22 cellular contexts compared by ENCODE assay signal in genomic region chr7:150980663-150981062, GRCh38. TPM values are rescaled to one million over a fixed set of nuclear protein-coding genes. Genes with fewer than 3 reads are reported as not detected.
DNase-seq lines count a peak whose midpoint lies in the region; ATAC-seq and TF ChIP-seq lines count a peak whose summit lies in the region.
"Had no signal": no experiment of that assay in that cellular context is flagged by ENCODE, and none has a peak within 500 bp of the region (broad histone marks: within the 10 kb centered on the region; RNA-seq: fewer than 3 reads in every experiment).

No MANE protein-coding gene starts in this region.

- H3K4me3 Mint-ChIP-seq in brain = peak overlapping the region; percentile 11 to 58 (median 49)
- H3K4me3 Mint-ChIP-seq: activated CD4-positive, alpha-beta T cell treated with anti-CD3 and anti-CD28 coated beads, Interleukin-2, amount 10 ng/mL, durations not matched to agents 24 days and 14 days; activated naive CD8-positive, alpha-beta T cell treated with anti-CD3 and anti-CD28 coated beads, Interleukin-2, amount 50 U/mL, for 24 hours; HFFc6; stimulated activated naive CD8-positive, alpha-beta T cell treated with anti-CD3 and anti-CD28 coated beads, Interleukin-15, Interleukin-2, amounts not matched to agents 100 ng/mL and 50 ng/mL, for 24 hours had no signal

- no peak overlapping the region for H3K9ac ChIP-seq in parathyroid adenoma
- H3K9ac ChIP-seq: BLaER1 treated with 17β-estradiol and CSF1 and Interleukin-3, amounts not matched to agents 10 nM and 100 nM had no signal

- peaks cover 25% of the 10 kb centered on the region for H3K4me1 ChIP-seq in parathyroid adenoma

- DNase-seq in NCI-H187 (lab: John Stamatoyannopoulos, UW) (peak; percentile 10 to 30), NCI-H187 treated with DMSO at 0.1 percent for 48 hours (lab: John Stamatoyannopoulos, UW) (no peak), H7 (peak; percentile 72), ureter (ENCODE audit: low spot score) (no peak), SW 1271 (lab: John Stamatoyannopoulos, UW) (no peak)
- DNase-seq: activated CD4-positive, alpha-beta T cell treated with anti-CD3 and anti-CD28 coated beads, Interleukin-2, amount 10 ng/mL, durations not matched to agents 24 days and 14 days; activated effector memory CD4-positive, alpha-beta T cell treated with Interleukin-2 at 50 U/mL for 16 hours; activated naive CD8-positive, alpha-beta T cell treated with anti-CD3 and anti-CD28 coated beads, Interleukin-2, amount 50 U/mL, for 24 hours; HFFc6; hippocampal formation; kidney; naive B cell; upper lobe of right lung had no signal

- no peaks in the 10 kb centered on the region for H3K9me3 ChIP-seq in parathyroid adenoma (ENCODE audit: control insufficient read depth, low read length)
- H3K9me3 ChIP-seq: A549; BLaER1 treated with 17β-estradiol and CSF1 and Interleukin-3, amounts not matched to agents 10 nM and 100 nM; upper lobe of right lung had no signal

- H3K36me3 ChIP-seq in H7 (replicated peaks; ENCODE audit: control insufficient read depth, insufficient read depth, low read length) (no peaks in the 10 kb centered on the region), parathyroid adenoma (ENCODE audit: control insufficient read depth, insufficient read depth, low read length) (no peaks in the 10 kb centered on the region)
- H3K36me3 ChIP-seq: BLaER1 treated with 17β-estradiol and CSF1 and Interleukin-3, amounts not matched to agents 10 nM and 100 nM; upper lobe of right lung had no signal

- peak overlapping the region in 4 of 5 experiments; percentile 13 to 99 (median 58) for H3K27ac Mint-ChIP-seq in brain
- H3K27ac Mint-ChIP-seq: activated CD4-positive, alpha-beta T cell treated with anti-CD3 and anti-CD28 coated beads, Interleukin-2, amount 10 ng/mL, durations not matched to agents 24 days and 14 days; activated naive CD8-positive, alpha-beta T cell treated with anti-CD3 and anti-CD28 coated beads, Interleukin-2, amount 50 U/mL, for 24 hours; HFFc6; stimulated activated naive CD8-positive, alpha-beta T cell treated with anti-CD3 and anti-CD28 coated beads, Interleukin-15, Interleukin-2, amounts not matched to agents 100 ng/mL and 50 ng/mL, for 24 hours had no signal

- H3K27ac ChIP-seq in parathyroid adenoma = peak overlapping the region; percentile 95
- H3K27ac ChIP-seq: A549; BLaER1 treated with 17β-estradiol and CSF1 and Interleukin-3, amounts not matched to agents 10 nM and 100 nM; upper lobe of right lung had no signal

- H3K79me2 ChIP-seq in parathyroid adenoma = no peaks in the 10 kb centered on the region

- no peak overlapping the region for H2AFZ ChIP-seq in parathyroid adenoma

- peaks cover 59% of the 10 kb centered on the region for H3K4me1 Mint-ChIP-seq in brain

- peaks cover 31% of the 10 kb centered on the region for H3K27me3 Mint-ChIP-seq in brain

- H3K4me3 ChIP-seq in H7 (ENCODE audit: insufficient read depth, low read depth, low read length) (no peak overlapping the region), parathyroid adenoma (ENCODE audit: low read depth, low read length) (no peak overlapping the region)
- H3K4me3 ChIP-seq: A549; BLaER1 treated with 17β-estradiol and CSF1 and Interleukin-3, amounts not matched to agents 10 nM and 100 nM; upper lobe of right lung had no signal

- H3K36me3 Mint-ChIP-seq in brain = no peaks in the 10 kb centered on the region

- H3K4me2 ChIP-seq in parathyroid adenoma (ENCODE audit: low read length) = no peak overlapping the region
- H3K4me2 ChIP-seq: A549 had no signal

- no peak for ATAC-seq in activated CD4-positive, CD25-positive, alpha-beta regulatory T cell treated with anti-CD3 and anti-CD28 coated beads, Interleukin-2, amount 50 U/mL, for 24 hours
- ATAC-seq: activated naive CD8-positive, alpha-beta T cell treated with anti-CD3 and anti-CD28 coated beads, Interleukin-2, amount 50 U/mL, for 24 hours; upper lobe of right lung had no signal

- peaks cover 0 to 11% (median 0%) of the 10 kb centered on the region in 5 experiments for H3K9me3 Mint-ChIP-seq in brain
- H3K9me3 Mint-ChIP-seq: activated naive CD8-positive, alpha-beta T cell treated with anti-CD3 and anti-CD28 coated beads, Interleukin-2, amount 50 U/mL, for 24 hours; HFFc6; stimulated activated naive CD8-positive, alpha-beta T cell treated with anti-CD3 and anti-CD28 coated beads, Interleukin-15, Interleukin-2, amounts not matched to agents 100 ng/mL and 50 ng/mL, for 24 hours had no signal

- H3K27me3 ChIP-seq in H7 (ENCODE audit: control insufficient read depth, insufficient read depth, low read length) = peaks cover 41% of the 10 kb centered on the region
- no peaks in the 10 kb centered on the region for H3K27me3 ChIP-seq in parathyroid adenoma (ENCODE audit: control insufficient read depth, insufficient read depth, low read length)

- TF ChIP-seq CTCF in brain (conservative IDR thresholded peaks at IDR 0.05) (peak; percentile 23 to 32), parathyroid adenoma (IDR thresholded peaks at IDR 0.05) (peak; percentile 38)

RNA-seq across cellular contexts. Expression of gene KCNH2, which starts 2.5 kb away (rescaled TPM):
- 9.3 and 9.5 TPM in 2 replicates for total RNA-seq in H7 (2014; rRNA removed; shearing (Covaris generic))
- 49.2 TPM for polyA plus RNA-seq in brain (ENCODE audit: insufficient read depth, low read depth, low replicate concordance)
- 17.7 TPM for total RNA-seq in ureter
- total RNA-seq: HFFc6, lung microvascular endothelial cell had no signal

RNA-seq across cellular contexts. Expression of gene NOS3, which starts 10.2 kb away (rescaled TPM):
- 15.5 and 16.5 TPM in 2 replicates for total RNA-seq in H7 (2014; rRNA removed; shearing (Covaris generic))
- polyA plus RNA-seq in brain (ENCODE audit: insufficient read depth, low read depth, low replicate concordance) = 4.2 TPM
- 50.7 TPM for total RNA-seq in ureter

RNA-seq across cellular contexts. Expression of gene ATG9B, which starts 43.6 kb away (rescaled TPM):
- 1.7 TPM in 2 replicates for total RNA-seq in H7 (2014; rRNA removed; shearing (Covaris generic))
- 0.24 TPM for polyA plus RNA-seq in brain (ENCODE audit: insufficient read depth, low read depth, low replicate concordance)
- total RNA-seq in ureter = 0.55 TPM
- total RNA-seq: endothelial cell of umbilical vein, lung microvascular endothelial cell, skeletal muscle tissue had no signal

RNA-seq across cellular contexts. Expression of gene ABCB8, which starts 47.6 kb away (rescaled TPM):
- total RNA-seq in H7 (2014; rRNA removed; shearing (Covaris generic)) = 26.7 and 29.7 TPM in 2 replicates
- polyA plus RNA-seq in brain (ENCODE audit: insufficient read depth, low read depth, low replicate concordance) = 29.9 TPM
- total RNA-seq in ureter = 32.4 TPM

Comparison
In these comparisons a context has a peak if more than half of its experiments do, and no peak if none do; other contexts are left out.
1. DNase-seq: peak in NCI-H187 (2 of 2) and H7 (single experiment); none in NCI-H187 treated with DMSO at 0.1 percent for 48 hours (single experiment), ureter (single experiment) and SW 1271 (0 of 2).